ENCODE assay signal across 13 cellular contexts in genomic region chr22:16565585-16566420, GRCh38. TPM values are rescaled to one million over a fixed set of nuclear protein-coding genes. Genes with fewer than 3 reads are reported as not detected.
"Had no signal": no experiment of that assay in that cellular context is flagged by ENCODE, and none has a peak within 500 bp of the region (broad histone marks: within the 10 kb centered on the region; RNA-seq: fewer than 3 reads in every experiment).

No MANE protein-coding gene starts in this region.

RNA-seq across cellular contexts. Expression of gene CCT8L2, which starts 26.8 kb away (rescaled TPM):
- total RNA-seq: activated B cell treated with CpG ODN at 0.5 μM for 24 hours; activated CD4-positive, alpha-beta memory T cell treated with anti-CD3 and anti-CD28 coated beads, Interleukin-2, amount 10 ng/mL, durations not matched to agents 7 days and 5 days; activated CD4-positive, alpha-beta T cell treated with anti-CD3 and anti-CD28 coated beads, Interleukin-2, amount 10 ng/mL, durations not matched to agents 7 days and 5 days; activated CD8-positive, alpha-beta memory T cell treated with anti-CD3 and anti-CD28 coated beads, Interleukin-2, amount 10 ng/mL, durations not matched to agents 7 days and 5 days; activated CD8-positive, alpha-beta T cell treated with anti-CD3 and anti-CD28 coated beads, Interleukin-2, amount 10 ng/mL, durations not matched to agents 7 days and 5 days; activated naive CD8-positive, alpha-beta T cell treated with anti-CD3 and anti-CD28 coated beads, Interleukin-2, amount 10 ng/mL, durations not matched to agents 7 days and 5 days; activated T-cell treated with anti-CD3 and anti-CD28 coated beads, Interleukin-2, amount 50 U/mL, for 72 hours; activated T-helper 1 cell treated with anti-CD3 and anti-CD28 coated beads, Interleukin-12 subunit alpha, Interleukin-12 subunit beta, Interleukin-2, Interleukin-4 antibody, amounts not matched to agents 30 ng/mL and 10 ng/mL and 1 ng/mL, durations not matched to agents 14 hours and 24 hours and 36 hours; activated T-helper 17 cell treated with anti-CD3 and anti-CD28 coated beads, Interleukin-2, amount 50 U/mL, for 72 hours; ascending aorta; bronchial epithelial cell; cardiac muscle cell had no signal
- polyA plus RNA-seq: adipose tissue, cardiac muscle cell had no signal
